In genomic region chr1:149093155-149093554, GRCh38 we compare ENCODE assay signal across 7 cellular contexts. TPM values are rescaled to one million over a fixed set of nuclear protein-coding genes. Genes with fewer than 3 reads are reported as not detected.
A peak's percentile ranks its signal among the peaks of the same experiment; 100 is the strongest.
DNase-seq lines count a peak whose midpoint lies in the region; ATAC-seq, FAIRE-seq and TF ChIP-seq lines count a peak whose summit lies in the region.
"Not testable (repeated sequence)": the region's sequence is repeated elsewhere in the genome, so short reads cannot be mapped to it uniquely, and the experiment has no call there.

No MANE protein-coding gene starts in this region.

- not testable (repeated sequence) for TF ChIP-seq RAD21 in K562 (CRISPR knock-in tag; conservative IDR thresholded peaks at IDR 0.05 in 1 of 2, IDR thresholded peaks at IDR 0.05 in 1 of 2)

- H3K27ac ChIP-seq in WERI-Rb-1: peak overlapping the region; percentile 38; the same call in 1 of the 2 replicates
- H3K27ac ChIP-seq in K562 (ENCODE audit: extremely low read depth, low read depth, low read length); endodermal cell (ENCODE audit: low read depth, low read length); neural progenitor cell: not testable (repeated sequence)
- peak overlapping the region; percentile 81 for H3K27ac ChIP-seq in hepatocyte

- not testable (repeated sequence) for H3K9me1 ChIP-seq in K562 (ENCODE audit: control insufficient read depth, insufficient read depth, low read length)

- intact Hi-C loops in Caco-2 (cut with micrococcal nuclease; ENCODE audit: unreplicated experiment); K562 (cut with micrococcal nuclease); MCF 10A (cut with micrococcal nuclease): not testable (repeated sequence)

- not testable (repeated sequence) for ATAC-seq in K562

- H3K4me3 Mint-ChIP-seq in Caco-2 (ENCODE audit: unreplicated experiment) (peak overlapping the region; percentile 52), endodermal cell (peak overlapping the region; percentile 34)
- H3K4me3 Mint-ChIP-seq in MCF 10A (ENCODE audit: unreplicated experiment); neural progenitor cell: not testable (repeated sequence)

- in situ Hi-C loops in K562 (cut with MboI): not testable (repeated sequence)

- H3K27me3 ChIP-seq in Caco-2 (replicated peaks; ENCODE audit: control insufficient read depth, insufficient read depth, low read length); WERI-Rb-1 (ENCODE audit: insufficient read depth, low read depth, severe bottlenecking); K562 (ENCODE audit: control insufficient read depth in 2 of 2, insufficient read depth in 2 of 2, low read length in 2 of 2); endodermal cell (ENCODE audit: control insufficient read depth, insufficient read depth, low read length, poor library complexity, severe bottlenecking); hepatocyte; neural progenitor cell: not testable (repeated sequence)

- H3K36me3 Mint-ChIP-seq in Caco-2 (ENCODE audit: insufficient read depth, unreplicated experiment); endodermal cell (ENCODE audit: low read depth); neural progenitor cell: not testable (repeated sequence)
- peaks cover 12% of the 10 kb centered on the region for H3K36me3 Mint-ChIP-seq in MCF 10A (ENCODE audit: insufficient read depth, unreplicated experiment)

- DNase-seq in Caco-2 (peak; percentile 31 to 51), WERI-Rb-1 (peak; percentile 52)
- DNase-seq in K562 (ENCODE audit: extremely low read depth in 1 of 4, low spot score in 3 of 4); MCF 10A (ENCODE audit: unreplicated experiment); endodermal cell; hepatocyte (ENCODE audit: low spot score); neural progenitor cell (ENCODE audit: low spot score): not testable (repeated sequence)

- TSS peak; percentile 41 for BruUV-seq in Caco-2 (replicated peaks; lab: Mats Ljungman, UMichigan)
- BruUV-seq in K562 (replicated peaks; lab: Mats Ljungman, UMichigan); MCF 10A (replicated peaks; lab: Mats Ljungman, UMichigan): not testable (repeated sequence)

- not testable (repeated sequence) for H3K79me2 ChIP-seq in K562 (ENCODE audit: control insufficient read depth, insufficient read depth, low read length); hepatocyte; neural progenitor cell (ENCODE audit: low read depth)

- not testable (repeated sequence) for H3K4me3 ChIP-seq in Caco-2 (ENCODE audit: low read depth, low read length); WERI-Rb-1 (ENCODE audit: low read depth, low read length); K562; endodermal cell (ENCODE audit: low read length); hepatocyte; neural progenitor cell

- not testable (repeated sequence) for TF ChIP-seq POLR2A in K562 (conservative IDR thresholded peaks at IDR 0.05)

- CTCF ChIA-PET in Caco-2 (lab: Charles Lee); K562 (lab: Yijun Ruan, JAX; ENCODE audit: low intra/inter-chr PET ratio); MCF 10A (lab: Yijun Ruan, JAX): not testable (repeated sequence)

- H3K27me3 Mint-ChIP-seq in Caco-2 (ENCODE audit: insufficient read depth, unreplicated experiment); MCF 10A (ENCODE audit: insufficient read depth, unreplicated experiment); neural progenitor cell (ENCODE audit: insufficient read depth, low read depth): not testable (repeated sequence)
- H3K27me3 Mint-ChIP-seq in endodermal cell (ENCODE audit: insufficient read depth): peaks cover 17% of the 10 kb centered on the region

- not testable (repeated sequence) for H2AFZ ChIP-seq in K562 (ENCODE audit: low read depth, low read length); hepatocyte; neural progenitor cell (replicated peaks)

- H3K9me3 Mint-ChIP-seq in Caco-2 (ENCODE audit: unreplicated experiment); MCF 10A (ENCODE audit: unreplicated experiment); endodermal cell; neural progenitor cell: not testable (repeated sequence)

- not testable (repeated sequence) for H3K4me2 ChIP-seq in K562 (ENCODE audit: insufficient read depth, low read length); hepatocyte
- peak overlapping the region; percentile 68 for H3K4me2 ChIP-seq in neural progenitor cell

- TF ChIP-seq CTCF in Caco-2 (IDR thresholded peaks at IDR 0.05; ENCODE audit: insufficient read depth in 1 of 2, low read depth in 1 of 2, low read length in 1 of 2, severe bottlenecking in 1 of 2, unreplicated experiment in 1 of 2); WERI-Rb-1 (IDR thresholded peaks at IDR 0.05; ENCODE audit: low read depth, low read length); K562 (IDR thresholded peaks at IDR 0.05 in 2 of 3, conservative IDR thresholded peaks at IDR 0.05 in 1 of 3; ENCODE audit: insufficient read depth in 2 of 3, low read depth in 1 of 3, low read length in 3 of 3); MCF 10A (IDR thresholded peaks at IDR 0.05; ENCODE audit: unreplicated experiment); endodermal cell (conservative IDR thresholded peaks at IDR 0.05); hepatocyte (IDR thresholded peaks at IDR 0.05; ENCODE audit: poor library complexity); neural progenitor cell (IDR thresholded peaks at IDR 0.05): not testable (repeated sequence)

- H3K9me3 ChIP-seq in Caco-2; WERI-Rb-1 (ENCODE audit: severe bottlenecking); K562 (replicated peaks; ENCODE audit: control insufficient read depth, insufficient read depth, low read depth, low read length); endodermal cell (ENCODE audit: control insufficient read depth, low read length); hepatocyte (ENCODE audit: low read depth); neural progenitor cell (ENCODE audit: low read depth): not testable (repeated sequence)

- H3F3A ChIP-seq in neural progenitor cell (ENCODE audit: low read depth): not testable (repeated sequence)

- not testable (repeated sequence) for H3K9ac ChIP-seq in K562 (ENCODE audit: insufficient read depth in 1 of 2, low read depth in 2 of 2, low read length in 2 of 2); endodermal cell (ENCODE audit: extremely low read depth, low read length, poor library complexity, severe bottlenecking); neural progenitor cell

- H3K36me3 ChIP-seq in Caco-2 (ENCODE audit: control insufficient read depth, insufficient read depth, low read length); WERI-Rb-1; K562 (ENCODE audit: control insufficient read depth, insufficient read depth, low read length); endodermal cell (ENCODE audit: control insufficient read depth, insufficient read depth, low read length); hepatocyte (replicated peaks; ENCODE audit: insufficient read depth, low read depth); neural progenitor cell: not testable (repeated sequence)

- not testable (repeated sequence) for TF ChIP-seq EP300 in K562 (IDR thresholded peaks at IDR 0.05; ENCODE audit: low read length)

- H3K27ac Mint-ChIP-seq in Caco-2 (ENCODE audit: unreplicated experiment) (peak overlapping the region; percentile 56), MCF 10A (ENCODE audit: low read depth, unreplicated experiment) (peak overlapping the region; percentile 14), endodermal cell (peak overlapping the region; percentile 89)
- not testable (repeated sequence) for H3K27ac Mint-ChIP-seq in neural progenitor cell

- not testable (repeated sequence) for H3K9me2 ChIP-seq in hepatocyte (replicated peaks; ENCODE audit: insufficient read depth)

- not testable (repeated sequence) for FAIRE-seq in K562 (lab: Jason Lieb, UNC)

- WGBS in K562 (ENCODE audit: insufficient coverage, low coverage, missing lambda C conversion rate): 0% methylated on average over 5 of the region's 6 CpGs
- 15% methylated on average over 5 of the region's 6 CpGs; no CpG with 5 or more reads in 1 of the 2 experiments for WGBS in endodermal cell (ENCODE audit: insufficient coverage in 1 of 2, insufficient read length in 1 of 2), 2 experiments
- WGBS in hepatocyte (ENCODE audit: low lambda C conversion rate, missing lambda C conversion rate): 28% methylated on average over 6 of the region's 6 CpGs

- H4K20me1 ChIP-seq in K562 (replicated peaks; ENCODE audit: control insufficient read depth, insufficient read depth, low read length); hepatocyte (ENCODE audit: insufficient read depth, poor library complexity, severe bottlenecking); neural progenitor cell (ENCODE audit: low read depth): not testable (repeated sequence)

- POLR2A ChIA-PET in Caco-2 (lab: Charles Lee); K562 (lab: Yijun Ruan, JAX); MCF 10A (lab: Yijun Ruan, JAX): not testable (repeated sequence)

- H3K4me1 Mint-ChIP-seq in Caco-2 (ENCODE audit: low read depth, unreplicated experiment); MCF 10A (ENCODE audit: insufficient read depth, unreplicated experiment); endodermal cell; neural progenitor cell: not testable (repeated sequence)

- not testable (repeated sequence) for H3K4me1 ChIP-seq in Caco-2; K562 (replicated peaks in 1 of 2; ENCODE audit: control insufficient read depth in 2 of 2, insufficient read depth in 2 of 2, low read length in 2 of 2); endodermal cell (ENCODE audit: control insufficient read depth, insufficient read depth, low read length); hepatocyte (ENCODE audit: insufficient read depth); neural progenitor cell

RNA-seq across cellular contexts. Expression of gene NBPF9, which starts 10.2 kb away (rescaled TPM):
- 18.4 and 19.0 TPM in 2 replicates for total RNA-seq in Caco-2 (2022)
- total RNA-seq in K562 (2011; cell fraction: chromatin; rRNA removed; ENCODE audit: low replicate concordance): 32.5 and 51.2 TPM in 2 replicates
- 13.7 and 17.5 TPM in 2 replicates for total RNA-seq in K562 (2011; cell fraction: nucleolus; rRNA removed)
- 26.5 and 36.9 TPM in 2 replicates for total RNA-seq in K562 (2011; cell fraction: nucleoplasm; rRNA removed)
- total RNA-seq in K562 (2014; rRNA removed): 3.6 and 3.7 TPM in 2 replicates
- total RNA-seq in K562 (2014; rRNA removed; fragmentation: Illumina TruSeq; extraction: Trizol): 6.1 and 6.7 TPM in 2 replicates
- 6.9 TPM in 2 replicates for total RNA-seq in K562 (2015; rRNA removed; fragmentation: Illumina TruSeq; extraction: Trizol)
- total RNA-seq in K562 (2021): 5.2 and 6.8 TPM in 2 replicates
- polyA plus RNA-seq in K562 (2011; rRNA removed): 8.1 and 8.5 TPM in 2 replicates
- 3.1 and 5.0 TPM in 2 replicates for polyA plus RNA-seq in K562 (2011; cell fraction: cytosol; rRNA removed)
- polyA plus RNA-seq in K562 (2011; cell fraction: nucleus; rRNA removed): 25.0 and 25.4 TPM in 2 replicates
- 5.6 and 9.4 TPM in 2 replicates for polyA plus RNA-seq in K562 (2012)
- 4.6 and 6.7 TPM in 2 replicates for polyA plus RNA-seq in K562 (2014; fragmentation: Illumina TruSeq; extraction: Trizol)
- 1 to 10 TPM; 1.3 to 1.9 TPM for polyA plus RNA-seq in K562 (2014; fragmentation: Nextera tagmentation; extraction: Ambion mirVana)
- 4.8 and 5.4 TPM in 2 replicates for polyA plus RNA-seq in K562 (2014; rRNA removed)
- polyA minus RNA-seq in K562 (2011; rRNA and poly(A)+ RNA removed): 13.9 and 14.2 TPM in 2 replicates
- 3.6 and 4.2 TPM in 2 replicates for polyA minus RNA-seq in K562 (2011; cell fraction: cytosol; rRNA and poly(A)+ RNA removed)
- polyA minus RNA-seq in K562 (2011; cell fraction: nucleus; rRNA and poly(A)+ RNA removed): 12.3 and 17.7 TPM in 2 replicates
- 50.7 and 51.4 TPM in 2 replicates for total RNA-seq in MCF 10A (2022)
- total RNA-seq in endodermal cell: 10 to 100 TPM; 31.2 to 38.1 TPM
- 25.4 TPM for polyA plus RNA-seq in endodermal cell (2013, experiment 1 of 2)
- polyA plus RNA-seq in endodermal cell (2013, experiment 2 of 2): 24.4 TPM
- total RNA-seq in hepatocyte: 14.5 and 17.0 TPM in 2 replicates
- 11.7 and 13.3 TPM in 2 replicates for polyA plus RNA-seq in hepatocyte
- total RNA-seq in neural progenitor cell (ENCODE audit: low replicate concordance): 14.8 and 15.0 TPM in 2 replicates
